ENCODE assay signal across 28 cellular contexts in the genomic region with DNA sequence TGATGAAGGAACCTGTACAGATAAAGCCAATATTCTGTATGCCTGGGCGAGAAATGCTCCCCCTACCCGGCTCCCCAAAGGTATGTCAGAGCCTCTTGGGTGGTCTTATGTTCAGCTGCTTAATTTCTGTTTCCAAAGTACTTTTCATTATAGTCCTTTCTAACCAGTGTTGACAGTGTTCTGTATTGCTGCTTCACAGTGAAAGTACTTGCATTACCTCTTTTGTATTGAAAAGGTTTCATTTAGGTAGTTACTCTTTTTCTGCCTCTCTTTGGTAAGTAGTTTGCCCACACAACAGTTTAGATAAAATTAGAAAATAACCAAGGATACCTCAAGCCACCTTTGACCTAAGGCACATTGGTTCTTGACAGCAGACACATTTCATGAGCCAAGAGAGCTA.
"Had no signal": no experiment of that assay in that cellular context is flagged by ENCODE, and none has a peak within 500 bp of the region (broad histone marks: within the 10 kb centered on the region; RNA-seq: fewer than 3 reads in every experiment).

No MANE protein-coding gene starts in this region.

- ATAC-seq: activated CD8-positive, alpha-beta T cell treated with anti-CD3 and anti-CD28 coated beads for 36 hours; Panc1 had no signal

- H3K4me3 ChIP-seq: ascending aorta, cardiac muscle cell, colonic mucosa, SJSA1 had no signal

- FAIRE-seq: TTC549 had no signal

- H3K27ac ChIP-seq: ascending aorta, cardiac muscle cell, colonic mucosa, SJSA1 had no signal

- H3K36me3 ChIP-seq: colonic mucosa had no signal

- H3K27me3 ChIP-seq: ascending aorta, cardiac muscle cell, colonic mucosa, SJSA1 had no signal

- H3K4me1 ChIP-seq: colonic mucosa had no signal

- DNase-seq: activated CD4-positive, alpha-beta T cell treated with anti-CD3 and anti-CD28 coated beads, Interleukin-2, amount 10 ng/mL, durations not matched to agents 24 days and 14 days; activated CD4-positive, alpha-beta T cell treated with anti-CD3 and anti-CD28 coated beads, Interleukin-2, amount 50 U/mL, for 4 hours; activated CD8-positive, alpha-beta T cell treated with anti-CD3 and anti-CD28 coated beads for 36 hours; activated gamma-delta T cell; activated naive CD4-positive, alpha-beta T cell treated with Interleukin-2 at 50 U/mL for 16 hours; activated naive CD8-positive, alpha-beta T cell treated with anti-CD3 and anti-CD28 coated beads, Interleukin-2, amount 10 ng/mL, durations not matched to agents 7 days and 5 days; activated T-cell treated with anti-CD3 and anti-CD28 coated beads, Interleukin-2, amount 50 U/mL, for 1 hour; amygdala; colonic mucosa; MM.1S; MV-4-11; NCI-H1092; NCI-H1436 treated with DMSO at 0.1 percent for 48 hours; NCI-H1694 treated with DMSO at 0.1 percent for 48 hours; NCI-H2081; NCI-H2171 treated with DMSO at 0.1 percent for 48 hours; NCI-H226; NCI-H446 treated with DMSO at 0.1 percent for 48 hours; NCI-H524; NCI-H69; NCI-H82; SHP77; SK-N-SH had no signal

- H3K9me3 ChIP-seq: ascending aorta, colonic mucosa, SJSA1, SK-N-SH had no signal
